13 cellular contexts compared by ENCODE assay signal in the genomic region with DNA sequence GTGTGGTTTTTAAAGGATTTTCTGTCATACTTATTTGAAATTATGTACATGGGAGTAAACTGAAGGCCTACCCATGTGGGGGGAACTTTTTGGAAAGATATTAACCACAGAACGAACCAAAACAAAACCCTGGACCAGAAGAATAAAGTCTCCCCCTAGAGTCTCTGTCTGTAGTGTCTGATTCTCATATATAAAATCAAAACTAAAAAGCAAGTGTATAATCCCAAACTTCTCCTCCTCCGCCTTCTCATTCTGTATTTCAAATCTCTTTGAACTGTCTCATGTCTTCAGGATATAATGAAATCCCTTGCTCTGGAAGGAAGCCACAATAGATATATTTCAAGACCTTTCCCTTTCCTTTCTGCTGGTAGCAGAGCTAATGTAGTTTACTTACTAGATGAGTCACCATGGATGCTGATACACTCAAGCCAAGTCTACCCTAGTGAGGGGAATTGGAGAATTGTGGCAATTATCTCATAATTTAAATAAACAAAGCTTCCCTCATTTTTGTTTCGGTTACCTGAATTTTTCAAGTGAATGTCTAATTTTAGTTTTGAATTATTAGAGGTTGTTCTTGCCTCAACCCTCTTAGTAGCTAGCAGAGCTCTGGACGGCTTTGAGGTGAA. TPM values are rescaled to one million over a fixed set of nuclear protein-coding genes. Genes with fewer than 3 reads are reported as not detected.
DNase-seq lines count a peak whose midpoint lies in the region; ATAC-seq and TF ChIP-seq lines count a peak whose summit lies in the region.
"Had no signal": no experiment of that assay in that cellular context is flagged by ENCODE, and none has a peak within 500 bp of the region (broad histone marks: within the 10 kb centered on the region; RNA-seq: fewer than 3 reads in every experiment).

No MANE protein-coding gene starts in this region.

- no peaks in the 10 kb centered on the region for H3F3A ChIP-seq in SK-N-SH (replicated peaks; ENCODE audit: insufficient read depth)

- TF ChIP-seq RAD21 in SK-N-SH (IDR thresholded peaks at IDR 0.05; ENCODE audit: low read length): no peak

- H3K4me2 ChIP-seq in SK-N-SH: peak overlapping the region; percentile 12

- DNase-seq in A172 (ENCODE audit: low spot score) (peak; percentile 70), HCEC 1CT (peak; percentile 46), SK-N-SH (no peak), iris pigment epithelial cell (ENCODE audit: low read depth) (peak; percentile 70), tibial nerve (ENCODE audit: low spot score in 2 of 2) (no peak), GDM1 (lab: John Stamatoyannopoulos, UW) (no peak), WTC11 (ENCODE audit: low spot score) (no peak), SHP77 treated with DMSO at 0.1 percent for 48 hours (lab: John Stamatoyannopoulos, UW) (no peak)
- DNase-seq: activated CD4-positive, alpha-beta T cell treated with anti-CD3 and anti-CD28 coated beads, Interleukin-2, amount 50 U/mL, for 1 hour; activated naive CD4-positive, alpha-beta T cell; dorsolateral prefrontal cortex; NCI-H510A; stimulated activated naive B cell treated with anti-CD40 and anti-IgM and Interleukin-4, amounts not matched to agents 10 μg/mL and 1 μg/mL and 100 μg/mL, for 72 hours had no signal

- H3K9me3 Mint-ChIP-seq in WTC11: no peaks in the 10 kb centered on the region
- H3K9me3 Mint-ChIP-seq: stimulated activated naive B cell treated with anti-CD40 and anti-IgM and Interleukin-4, amounts not matched to agents 10 μg/mL and 1 μg/mL and 100 μg/mL, for 72 hours had no signal

- CTCF ChIA-PET in SK-N-SH (lab: Yijun Ruan, JAX): interaction anchor here (0.6 to 3.5 kb wide), 50 partner anchors 10 to 1275 kb away, joined by 3 to 32 read pairs (median 4); partner anchors contain the start of gene CCDC93
- CTCF ChIA-PET in WTC11 (lab: Charles Lee): interaction anchor here (0.6 to 2.8 kb wide), 41 partner anchors 9 to 834 kb away, joined by 3 to 38 read pairs (median 4); partner anchors contain the start of genes EN1 and INSIG2

- peaks cover 0 to 8% of the 10 kb centered on the region in 2 experiments; a peak in 1 of 4 replicates for H3K4me1 ChIP-seq in SK-N-SH (ENCODE audit: control insufficient read depth in 1 of 2, insufficient read depth in 2 of 2, low read depth in 1 of 2, low read length in 1 of 2)
- peaks cover 0 to 9% (median 0%) of the 10 kb centered on the region in 4 donors for H3K4me1 ChIP-seq in tibial nerve

- H3K9me3 ChIP-seq in SK-N-SH (no peaks in the 10 kb centered on the region), tibial nerve (no peaks in the 10 kb centered on the region)

- no peak overlapping the region for H3K4me3 Mint-ChIP-seq in WTC11
- H3K4me3 Mint-ChIP-seq: stimulated activated naive B cell treated with anti-CD40 and anti-IgM and Interleukin-4, amounts not matched to agents 10 μg/mL and 1 μg/mL and 100 μg/mL, for 72 hours had no signal

- H3K27me3 Mint-ChIP-seq in WTC11 (ENCODE audit: low read depth): peaks cover 5% of the 10 kb centered on the region; the same call in 1 of the 2 replicates

- POLR2A ChIA-PET in SK-N-SH (lab: Yijun Ruan, JAX) (interaction anchor here (1.8 kb wide), 1 partner anchor 808 kb away, joined by 4 read pairs; no protein-coding TSS in a partner anchor), WTC11 (lab: Charles Lee) (no interaction called here)

- H3K27me3 ChIP-seq in SK-N-SH (ENCODE audit: insufficient read depth): no peaks in the 10 kb centered on the region; the same call in 1 of the 2 replicates
- peaks cover 0 to 45% of the 10 kb centered on the region in 2 donors for H3K27me3 ChIP-seq in tibial nerve

- H3K36me3 ChIP-seq in SK-N-SH (replicated peaks in 1 of 2; ENCODE audit: control insufficient read depth in 1 of 2, insufficient read depth in 2 of 2, low read length in 1 of 2): no peaks in the 10 kb centered on the region
- no peaks in the 10 kb centered on the region for H3K36me3 ChIP-seq in tibial nerve

- H3K27ac ChIP-seq in SK-N-SH (ENCODE audit: low read depth in 2 of 2, low read length in 1 of 2): no peak overlapping the region
- no peak overlapping the region for H3K27ac ChIP-seq in tibial nerve
- H3K27ac ChIP-seq: dorsolateral prefrontal cortex had no signal

- no peak overlapping the region for H3K9ac ChIP-seq in SK-N-SH

- TF ChIP-seq EP300 in SK-N-SH (IDR thresholded peaks at IDR 0.05; ENCODE audit: borderline replicate concordance in 1 of 2, low read depth in 1 of 2, low read length in 1 of 2) (no peak), tibial nerve (IDR thresholded peaks at IDR 0.05) (no peak)

- no peak overlapping the region; the same call in 1 of the 2 replicates for H2AFZ ChIP-seq in SK-N-SH (ENCODE audit: low read depth)

- no peaks in the 10 kb centered on the region for H4K20me1 ChIP-seq in SK-N-SH (ENCODE audit: insufficient read depth)

- H3K27ac Mint-ChIP-seq in WTC11: no peak overlapping the region
- H3K27ac Mint-ChIP-seq: stimulated activated naive B cell treated with anti-CD40 and anti-IgM and Interleukin-4, amounts not matched to agents 10 μg/mL and 1 μg/mL and 100 μg/mL, for 72 hours had no signal

- H3K79me2 ChIP-seq in SK-N-SH (ENCODE audit: insufficient read depth): no peaks in the 10 kb centered on the region

- peaks cover 10% of the 10 kb centered on the region for H3K4me1 Mint-ChIP-seq in WTC11

- WGBS in SK-N-SH (ENCODE audit: low lambda C conversion rate): 53% methylated on average over 4 of the region's 4 CpGs
- 53 to 74% methylated on average over 4 of the region's 4 CpGs for WGBS in tibial nerve, 2 donors

- no peak for TF ChIP-seq POLR2A in tibial nerve (IDR thresholded peaks at IDR 0.05)

- no peaks in the 10 kb centered on the region for H3K9me2 ChIP-seq in SK-N-SH

- H3K4me3 ChIP-seq in SK-N-SH (ENCODE audit: low read depth in 2 of 2, low read length in 1 of 2) (peak overlapping the region in 1 of 2 experiments; percentile 2; a peak in 1 of 4 replicates), tibial nerve (no peak overlapping the region)

- TF ChIP-seq CTCF in SK-N-SH (IDR thresholded peaks at IDR 0.05): no peak
- TF ChIP-seq CTCF in tibial nerve (IDR thresholded peaks at IDR 0.05): no peak
- TF ChIP-seq CTCF in WTC11 (IDR thresholded peaks at IDR 0.05): no peak

- H3K36me3 Mint-ChIP-seq in WTC11: no peaks in the 10 kb centered on the region
- H3K36me3 Mint-ChIP-seq: stimulated activated naive B cell treated with anti-CD40 and anti-IgM and Interleukin-4, amounts not matched to agents 10 μg/mL and 1 μg/mL and 100 μg/mL, for 72 hours had no signal

- no peak for ATAC-seq in WTC11
- ATAC-seq: stimulated activated naive B cell treated with anti-CD40 and anti-IgM and Interleukin-4, amounts not matched to agents 10 μg/mL and 1 μg/mL and 100 μg/mL, for 72 hours had no signal

TF ChIP-seq in SK-N-SH, 30 proteins besides CTCF, POLR2A, EP300 and RAD21 (continues in another document):
- TF ChIP-seq JUND (IDR thresholded peaks at IDR 0.05) (no peak), MEF2A (IDR thresholded peaks at IDR 0.05; ENCODE audit: borderline replicate concordance, low read depth) (no peak), SIN3A (IDR thresholded peaks at IDR 0.05; ENCODE audit: borderline replicate concordance, low read depth, low read length) (no peak), NRF1 (IDR thresholded peaks at IDR 0.05; ENCODE audit: low read depth, low read length) (no peak), TEAD4 (IDR thresholded peaks at IDR 0.05; ENCODE audit: borderline replicate concordance, insufficient read depth) (no peak), NFIC (IDR thresholded peaks at IDR 0.05; ENCODE audit: borderline replicate concordance) (no peak)
- TF ChIP-seq, protein P1, sequence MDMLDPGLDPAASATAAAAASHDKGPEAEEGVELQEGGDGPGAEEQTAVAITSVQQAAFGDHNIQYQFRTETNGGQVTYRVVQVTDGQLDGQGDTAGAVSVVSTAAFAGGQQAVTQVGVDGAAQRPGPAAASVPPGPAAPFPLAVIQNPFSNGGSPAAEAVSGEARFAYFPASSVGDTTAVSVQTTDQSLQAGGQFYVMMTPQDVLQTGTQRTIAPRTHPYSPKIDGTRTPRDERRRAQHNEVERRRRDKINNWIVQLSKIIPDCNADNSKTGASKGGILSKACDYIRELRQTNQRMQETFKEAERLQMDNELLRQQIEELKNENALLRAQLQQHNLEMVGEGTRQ (IDR thresholded peaks at IDR 0.05; ENCODE audit: borderline replicate concordance, low read depth, low read length): no peak

TF ChIP-seq in WTC11, 78 proteins besides CTCF, POLR2A, EP300 and RAD21 (continues in another document):
- TF ChIP-seq ZNF121 (CRISPR knock-in tag; IDR thresholded peaks at IDR 0.05): no peak

RNA-seq across cellular contexts. Expression of gene CCDC93, which starts 33.5 kb away (rescaled TPM):
- total RNA-seq in A172 (2014; rRNA removed; shearing (Covaris generic)): 15.0 and 21.8 TPM in 2 replicates
- polyA plus RNA-seq in SK-N-SH (2012; rRNA removed): 11.7 and 15.0 TPM in 2 replicates
- polyA plus RNA-seq in SK-N-SH (2012; cell fraction: cytosol; rRNA removed): 8.8 and 10.1 TPM in 2 replicates
- polyA plus RNA-seq in SK-N-SH (2012; cell fraction: nucleus; rRNA removed): 33.5 and 50.3 TPM in 2 replicates
- total RNA-seq in tibial nerve: 10 to 100 TPM; 17.3 to 30.3 (median 23.6) TPM
- 14.0 to 16.9 TPM (median 16.4 TPM) in 3 replicates for total RNA-seq in WTC11 (2021)

RNA-seq across cellular contexts. Expression of gene INSIG2, which starts 40.9 kb away (rescaled TPM):
- total RNA-seq in A172 (2014; rRNA removed; shearing (Covaris generic)): 9.3 and 11.8 TPM in 2 replicates
- polyA plus RNA-seq in SK-N-SH (2012; rRNA removed): 8.7 and 15.0 TPM in 2 replicates
- 15.7 and 18.1 TPM in 2 replicates for polyA plus RNA-seq in SK-N-SH (2012; cell fraction: cytosol; rRNA removed)
- 5.5 and 11.7 TPM in 2 replicates for polyA plus RNA-seq in SK-N-SH (2012; cell fraction: nucleus; rRNA removed)
- total RNA-seq in tibial nerve: 10 to 100 TPM; 10.5 to 18.6 (median 13.4) TPM
- 10.7 to 11.9 TPM (median 10.8 TPM) in 3 replicates for total RNA-seq in WTC11 (2021)

Comparison
In these comparisons a context has a peak if more than half of its experiments do, and no peak if none do; other contexts are left out.
1. DNase-seq: peak in A172 (single experiment), HCEC 1CT (single experiment) and iris pigment epithelial cell (single experiment); none in SK-N-SH (single experiment), tibial nerve (0 of 2), GDM1 (single experiment), WTC11 (single experiment) and SHP77 treated with DMSO at 0.1 percent for 48 hours (single experiment).